8 cellular contexts compared by ENCODE assay signal in genomic region chr10:96288151-96288621, GRCh38.
DNase-seq lines count a peak whose midpoint lies in the region; ATAC-seq and TF ChIP-seq lines count a peak whose summit lies in the region.

No MANE protein-coding gene starts in this region.

- ATAC-seq in GM19463 (IDR thresholded peaks at IDR 0.05; ENCODE audit: unreplicated experiment) (peak; percentile 47), HG03432 (IDR thresholded peaks at IDR 0.05; ENCODE audit: unreplicated experiment) (peak; percentile 73)

- peak; percentile 72 for DNase-seq in GM10266 (ENCODE audit: extremely low spot score)
- peak; percentile 11 for DNase-seq in kidney tubule cell (ENCODE audit: low spot score)
- no peak for DNase-seq in GM19238 (ENCODE audit: insufficient read length, low spot score)
- DNase-seq in pons (ENCODE audit: low spot score), result no peak
- DNase-seq in EL, result no peak
- no peak for DNase-seq in activated naive CD4-positive, alpha-beta T cell (lab: John Stamatoyannopoulos, UW)

- TF ChIP-seq CTCF in GM10266 (IDR thresholded peaks at IDR 0.05; ENCODE audit: control insufficient read depth, insufficient read depth, low read depth, missing control alignments), result no peak

Comparison
In these comparisons a context has a peak if more than half of its experiments do, and no peak if none do; other contexts are left out.
1. DNase-seq: peak in GM10266 (single experiment) and kidney tubule cell (single experiment); none in GM19238 (single experiment), pons (single experiment), EL (single experiment) and activated naive CD4-positive, alpha-beta T cell (0 of 4).